ENCODE assay signal across 2 cellular contexts in the genomic region with DNA sequence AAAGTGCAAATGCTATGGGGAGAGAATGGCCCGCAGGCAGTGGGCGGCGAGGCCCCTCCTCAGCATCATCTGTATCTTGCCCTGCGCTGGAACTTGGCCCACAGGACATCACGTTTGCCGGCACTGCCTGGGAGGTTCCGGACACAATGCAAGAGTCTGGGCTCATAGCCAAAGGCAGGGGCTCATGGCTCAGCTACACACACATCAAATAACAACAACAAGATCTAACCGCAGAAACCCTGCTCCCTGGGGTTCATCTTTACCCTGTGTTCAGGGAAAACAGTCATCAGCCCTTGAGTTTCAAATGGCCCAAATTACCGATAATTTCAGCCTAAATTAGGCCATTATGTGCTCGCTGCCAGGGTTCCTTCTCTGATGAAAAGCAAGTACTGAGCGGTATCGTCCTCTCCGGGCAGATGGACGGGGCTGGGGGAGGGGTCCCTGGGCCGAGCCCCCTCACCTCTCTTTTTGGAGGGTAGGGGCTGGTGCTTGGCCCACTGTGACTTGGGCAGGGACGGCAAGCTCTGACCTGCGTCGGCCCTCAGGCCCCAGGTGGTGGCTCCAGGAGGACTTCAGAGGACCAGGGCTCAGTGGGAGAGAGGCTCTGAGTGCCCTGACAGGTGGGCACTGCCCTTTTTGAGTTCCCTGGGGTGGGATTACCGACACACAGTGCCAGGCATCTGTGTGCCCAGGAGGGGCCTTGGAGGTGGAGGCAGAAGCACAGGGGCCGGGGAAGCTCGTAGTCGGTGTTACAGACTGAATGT.
A peak's percentile ranks its signal among the peaks of the same experiment; 100 is the strongest.
TF ChIP-seq lines count a peak whose summit lies in the region.

No MANE protein-coding gene starts in this region.

TF ChIP-seq in IMR-90, 13 proteins besides CTCF, POLR2A, EP300 and RAD21:
- TF ChIP-seq USF2 (IDR thresholded peaks at IDR 0.05; ENCODE audit: low read depth, low read length) = no peak
- TF ChIP-seq CHD1 (IDR thresholded peaks at IDR 0.05; ENCODE audit: low read depth, low read length) = no peak
- peak; percentile 27 for TF ChIP-seq RCOR1 (IDR thresholded peaks at IDR 0.05; ENCODE audit: insufficient replicate concordance, low read length)
- TF ChIP-seq, protein P1, sequence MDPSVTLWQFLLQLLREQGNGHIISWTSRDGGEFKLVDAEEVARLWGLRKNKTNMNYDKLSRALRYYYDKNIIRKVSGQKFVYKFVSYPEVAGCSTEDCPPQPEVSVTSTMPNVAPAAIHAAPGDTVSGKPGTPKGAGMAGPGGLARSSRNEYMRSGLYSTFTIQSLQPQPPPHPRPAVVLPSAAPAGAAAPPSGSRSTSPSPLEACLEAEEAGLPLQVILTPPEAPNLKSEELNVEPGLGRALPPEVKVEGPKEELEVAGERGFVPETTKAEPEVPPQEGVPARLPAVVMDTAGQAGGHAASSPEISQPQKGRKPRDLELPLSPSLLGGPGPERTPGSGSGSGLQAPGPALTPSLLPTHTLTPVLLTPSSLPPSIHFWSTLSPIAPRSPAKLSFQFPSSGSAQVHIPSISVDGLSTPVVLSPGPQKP (IDR thresholded peaks at IDR 0.05; ENCODE audit: borderline replicate concordance, low read depth, low read length) = no peak
- peak; percentile 80 for TF ChIP-seq CEBPB (IDR thresholded peaks at IDR 0.05; ENCODE audit: low read depth, low read length)
- peak; percentile 97 for TF ChIP-seq BHLHE40 (IDR thresholded peaks at IDR 0.05; ENCODE audit: low read depth, low read length)
- TF ChIP-seq MXI1 (IDR thresholded peaks at IDR 0.05; ENCODE audit: borderline replicate concordance, low read depth, low read length) = peak; percentile 55; the same call in 1 of the 2 replicates
- peak; percentile 50; the same call in 1 of the 2 replicates for TF ChIP-seq MAZ (IDR thresholded peaks at IDR 0.05; ENCODE audit: borderline replicate concordance, low read depth, low read length)
- no peak for TF ChIP-seq NFE2L2 (IDR thresholded peaks at IDR 0.05; ENCODE audit: low read depth, low read length)
- TF ChIP-seq RFX5 (IDR thresholded peaks at IDR 0.05; ENCODE audit: low read depth, low read length) = peak; percentile 76
- no peak for TF ChIP-seq MAFK (IDR thresholded peaks at IDR 0.05; ENCODE audit: low read depth, low read length)
- no peak for TF ChIP-seq SMC3 (IDR thresholded peaks at IDR 0.05; ENCODE audit: low read depth, low read length)
- TF ChIP-seq FOS (IDR thresholded peaks at IDR 0.05; ENCODE audit: low read depth, low read length) = no peak

TF ChIP-seq in SK-N-SH, 30 proteins besides CTCF, POLR2A, EP300 and RAD21:
- TF ChIP-seq SIN3A (IDR thresholded peaks at IDR 0.05; ENCODE audit: borderline replicate concordance, low read depth, low read length) (peak; percentile 46; the same call in 1 of the 2 replicates), RCOR1 (IDR thresholded peaks at IDR 0.05; ENCODE audit: low read length) (peak; percentile 77; the same call in 1 of the 2 replicates), POLR2AphosphoS5 (IDR thresholded peaks at IDR 0.05; ENCODE audit: low read depth, low read length) (peak; percentile 75; the same call in 1 of the 2 replicates), ELF1 (IDR thresholded peaks at IDR 0.05) (no peak), YY1 (IDR thresholded peaks at IDR 0.05; ENCODE audit: low read depth) (no peak), PBX3 (IDR thresholded peaks at IDR 0.05) (peak; percentile 42; the same call in 1 of the 2 replicates), ZBTB33 (IDR thresholded peaks at IDR 0.05; ENCODE audit: borderline replicate concordance, low read depth) (0 out of 2 replicates have a peak, but pooled peaks have one; percentile 13), GATA2 (CRISPR knock-in tag; IDR thresholded peaks at IDR 0.05) (peak; percentile 60; the same call in 1 of the 2 replicates), NRF1 (IDR thresholded peaks at IDR 0.05; ENCODE audit: low read depth, low read length) (no peak), FOXM1 (IDR thresholded peaks at IDR 0.05; ENCODE audit: low read depth) (no peak), MXI1 (IDR thresholded peaks at IDR 0.05; ENCODE audit: low read depth, low read length) (peak; percentile 91), JUND (IDR thresholded peaks at IDR 0.05) (no peak), TAF1 (IDR thresholded peaks at IDR 0.05; ENCODE audit: borderline replicate concordance, low read depth, low read length) (no peak), TEAD4 (IDR thresholded peaks at IDR 0.05; ENCODE audit: borderline replicate concordance, insufficient read depth) (no peak), EZH2phosphoT487 (IDR thresholded peaks at IDR 0.05; ENCODE audit: borderline replicate concordance, low read depth) (no peak), IRF3 (IDR thresholded peaks at IDR 0.05; ENCODE audit: low read depth, low read length) (0 out of 2 replicates have a peak, but pooled peaks have one; percentile 2), FOSL2 (IDR thresholded peaks at IDR 0.05; ENCODE audit: borderline replicate concordance, low read depth) (peak; percentile 15; the same call in 1 of the 2 replicates), FOXJ3 (CRISPR knock-in tag; IDR thresholded peaks at IDR 0.05) (peak; percentile 96), GABPA (IDR thresholded peaks at IDR 0.05; ENCODE audit: low read depth) (no peak), TCF12 (IDR thresholded peaks at IDR 0.05) (peak; percentile 79), MAX (IDR thresholded peaks at IDR 0.05; ENCODE audit: low read depth) (peak; percentile 69), NFIC (IDR thresholded peaks at IDR 0.05; ENCODE audit: borderline replicate concordance) (peak; percentile 97), MEF2A (IDR thresholded peaks at IDR 0.05; ENCODE audit: borderline replicate concordance, low read depth) (no peak), RXRA (IDR thresholded peaks at IDR 0.05; ENCODE audit: borderline replicate concordance, low read depth) (0 out of 2 replicates have a peak, but pooled peaks have one; percentile 43), USF2 (IDR thresholded peaks at IDR 0.05; ENCODE audit: borderline replicate concordance, low read depth, low read length) (no peak), RFX5 (IDR thresholded peaks at IDR 0.05; ENCODE audit: low read length) (peak; percentile 87), SMC3 (IDR thresholded peaks at IDR 0.05; ENCODE audit: low read depth, low read length) (no peak; the same call in 1 of the 2 replicates), REST (IDR thresholded peaks at IDR 0.05; ENCODE audit: low read depth, low read length) (no peak), CHD2 (IDR thresholded peaks at IDR 0.05; ENCODE audit: low read length, partially characterized antibody) (peak; percentile 56)
- TF ChIP-seq, protein P2, sequence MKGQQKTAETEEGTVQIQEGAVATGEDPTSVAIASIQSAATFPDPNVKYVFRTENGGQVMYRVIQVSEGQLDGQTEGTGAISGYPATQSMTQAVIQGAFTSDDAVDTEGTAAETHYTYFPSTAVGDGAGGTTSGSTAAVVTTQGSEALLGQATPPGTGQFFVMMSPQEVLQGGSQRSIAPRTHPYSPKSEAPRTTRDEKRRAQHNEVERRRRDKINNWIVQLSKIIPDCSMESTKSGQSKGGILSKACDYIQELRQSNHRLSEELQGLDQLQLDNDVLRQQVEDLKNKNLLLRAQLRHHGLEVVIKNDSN (IDR thresholded peaks at IDR 0.05; ENCODE audit: borderline replicate concordance, low read depth) = no peak
